8 cellular contexts compared by ENCODE assay signal in the genomic region with DNA sequence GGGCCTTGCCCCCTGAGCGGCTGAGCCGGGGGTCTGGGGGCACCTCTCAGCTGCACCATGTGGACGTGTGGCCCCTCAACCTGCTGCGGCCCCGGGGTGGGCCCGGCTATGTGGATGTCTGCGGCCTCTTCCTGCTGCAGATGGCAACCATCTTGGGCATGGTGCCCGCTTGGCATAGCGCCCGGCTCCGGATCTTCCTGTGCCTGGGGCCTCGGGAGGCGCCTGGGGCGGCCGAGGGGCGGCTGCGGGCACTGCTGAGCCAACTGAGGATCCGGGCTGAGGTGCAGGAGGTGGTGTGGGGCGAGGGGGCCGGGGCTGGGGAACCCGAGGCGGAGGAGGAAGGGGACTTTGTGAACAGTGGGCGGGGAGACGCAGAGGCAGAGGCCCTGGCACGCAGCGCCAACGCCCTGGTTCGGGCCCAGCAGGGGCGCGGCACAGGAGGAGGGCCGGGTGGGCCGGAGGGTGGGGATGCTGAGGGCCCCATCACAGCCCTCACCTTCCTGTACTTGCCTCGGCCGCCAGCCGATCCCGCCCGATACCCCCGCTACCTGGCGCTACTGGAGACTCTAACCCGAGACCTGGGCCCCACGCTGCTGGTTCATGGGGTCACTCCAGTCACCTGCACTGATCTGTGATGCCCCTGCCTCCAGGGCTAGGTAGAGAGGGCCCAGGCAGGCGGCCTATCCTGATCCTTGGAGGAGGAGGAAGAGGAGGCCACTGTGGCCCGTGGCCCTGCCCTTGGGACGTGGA. TPM values are rescaled to one million over a fixed set of nuclear protein-coding genes. Genes with fewer than 3 reads are reported as not detected.
DNase-seq lines count a peak whose midpoint lies in the region; ATAC-seq and TF ChIP-seq lines count a peak whose summit lies in the region.

No MANE protein-coding gene starts in this region.

- H3K9ac ChIP-seq in iPS-15b (ENCODE audit: low read depth, low read length) = peak overlapping the region; percentile 26

- H3K27ac ChIP-seq in spleen = peak overlapping the region in 7 of 8 donors; percentile 7 to 92 (median 86)

- H3K9me3 ChIP-seq in iPS-15b (ENCODE audit: control insufficient read depth, insufficient read depth, low read length) = no peaks in the 10 kb centered on the region
- H3K9me3 ChIP-seq in spleen = no peaks in the 10 kb centered on the region

- no peak for DNase-seq in CD14-positive monocyte (ENCODE audit: low spot score)
- peak; percentile 82 for DNase-seq in M059J (ENCODE audit: low read depth)
- DNase-seq in spleen = peak; percentile 90
- DNase-seq in HuH-7 (ENCODE audit: low spot score) = no peak

- TF ChIP-seq CTCF in CD14-positive monocyte (IDR thresholded peaks at IDR 0.05) (no peak), spleen (IDR thresholded peaks at IDR 0.05 in 8 of 11, conservative IDR thresholded peaks at IDR 0.05 in 3 of 11) (no peak)

- no peak for TF ChIP-seq POLR2A in spleen (IDR thresholded peaks at IDR 0.05)

- peaks cover 2 to 4% (median 2%) of the 10 kb centered on the region in 3 donors for H3K27me3 Mint-ChIP-seq in CD14-positive monocyte (ENCODE audit: low read depth in 3 of 3)
- H3K27me3 Mint-ChIP-seq in activated naive CD4-positive, alpha-beta T cell treated with anti-CD3 and anti-CD28 coated beads, Interleukin-2, amount 50 U/mL, for 24 hours = no peaks in the 10 kb centered on the region

- ATAC-seq in HG02970 (IDR thresholded peaks at IDR 0.05; ENCODE audit: low FRiP score, unreplicated experiment) (no peak), HG03565 (IDR thresholded peaks at IDR 0.05; ENCODE audit: unreplicated experiment) (no peak)

- intact Hi-C loops in CD14-positive monocyte (cut with micrococcal nuclease) = no loop called here
- intact Hi-C loops in spleen (cut with DNase I; ENCODE audit: low total_unique reads) = no loop called here

- H3K9me3 Mint-ChIP-seq in CD14-positive monocyte = no peaks in the 10 kb centered on the region
- no peaks in the 10 kb centered on the region for H3K9me3 Mint-ChIP-seq in activated naive CD4-positive, alpha-beta T cell treated with anti-CD3 and anti-CD28 coated beads, Interleukin-2, amount 50 U/mL, for 24 hours

- H3K4me1 ChIP-seq in iPS-15b (ENCODE audit: control insufficient read depth, insufficient read depth, low read length) = peaks cover 4% of the 10 kb centered on the region
- H3K4me1 ChIP-seq in spleen = peaks cover 25 to 69% (median 53%) of the 10 kb centered on the region in 6 donors

- H3K36me3 ChIP-seq in iPS-15b (ENCODE audit: control insufficient read depth, insufficient read depth, low read length) (peaks cover 41% of the 10 kb centered on the region), spleen (peaks cover 0 to 63% (median 24%) of the 10 kb centered on the region in 6 donors)

- 30 to 64% (median 38%) methylated on average over 30 to 44 of the region's 44 CpGs for WGBS in spleen, 5 donors

- H3K4me3 ChIP-seq in iPS-15b (ENCODE audit: low read depth, low read length) (no peak overlapping the region), spleen (peak overlapping the region in 6 of 8 donors; percentile 9 to 76 (median 46))

- H3K27me3 ChIP-seq in iPS-15b (ENCODE audit: control insufficient read depth, insufficient read depth, low read length) (no peaks in the 10 kb centered on the region), spleen (replicated peaks in 1 of 7) (peaks cover 0 to 10% (median 0%) of the 10 kb centered on the region in 7 donors)

- peaks cover 44 to 45% of the 10 kb centered on the region in 2 donors for H3K36me3 Mint-ChIP-seq in CD14-positive monocyte
- H3K36me3 Mint-ChIP-seq in activated naive CD4-positive, alpha-beta T cell treated with anti-CD3 and anti-CD28 coated beads, Interleukin-2, amount 50 U/mL, for 24 hours = peaks cover 4% of the 10 kb centered on the region

- peak overlapping the region in 4 of 7 donors; percentile 6 to 36 (median 19) for H3K27ac Mint-ChIP-seq in CD14-positive monocyte
- peak overlapping the region; percentile 41 for H3K27ac Mint-ChIP-seq in activated naive CD4-positive, alpha-beta T cell treated with anti-CD3 and anti-CD28 coated beads, Interleukin-2, amount 50 U/mL, for 24 hours

- H3K4me1 Mint-ChIP-seq in CD14-positive monocyte = peaks cover 43% of the 10 kb centered on the region
- peaks cover 15% of the 10 kb centered on the region for H3K4me1 Mint-ChIP-seq in activated naive CD4-positive, alpha-beta T cell treated with anti-CD3 and anti-CD28 coated beads, Interleukin-2, amount 50 U/mL, for 24 hours

- peak overlapping the region; percentile 83 to 94 for H3K4me3 Mint-ChIP-seq in CD14-positive monocyte
- peak overlapping the region; percentile 91 for H3K4me3 Mint-ChIP-seq in activated naive CD4-positive, alpha-beta T cell treated with anti-CD3 and anti-CD28 coated beads, Interleukin-2, amount 50 U/mL, for 24 hours

RNA-seq across cellular contexts. Expression of a gene that starts 1.0 kb away (rescaled TPM):
- 1 to 10 TPM; 1.9 to 5.9 TPM for polyA plus RNA-seq in CD14-positive monocyte
- 80.1 and 106 TPM in 2 replicates for total RNA-seq in M059J (2014; rRNA removed; shearing (Covaris generic))
- 10 to 100 TPM; 17.6 to 30.2 (median 22.2) TPM for total RNA-seq in spleen
- 10 to 100 TPM; 12.4 to 22.4 (median 14.8) TPM for polyA plus RNA-seq in spleen

RNA-seq across cellular contexts. Expression of a gene that starts 8.8 kb away (rescaled TPM):
- polyA plus RNA-seq in CD14-positive monocyte (10 to 100 TPM; 26.9 to 29.6 TPM), spleen (100 to 1,000 TPM in 1 of 3 donors, 10 to 100 TPM in 2; 54.7 to 104 (median 92.6) TPM)
- total RNA-seq in M059J (2014; rRNA removed; shearing (Covaris generic)) = 50.8 and 73.9 TPM in 2 replicates
- total RNA-seq in spleen = 100 to 1,000 TPM in 4 of 7 donors, 10 to 100 TPM in 3; 67.0 to 160 (median 132) TPM

RNA-seq across cellular contexts. Expression of a gene that starts 13.6 kb away (rescaled TPM):
- 10 to 100 TPM; 18.8 to 19.3 TPM for polyA plus RNA-seq in CD14-positive monocyte
- 6.2 and 17.2 TPM in 2 replicates for total RNA-seq in M059J (2014; rRNA removed; shearing (Covaris generic))
- total RNA-seq in spleen = 100 to 1,000 TPM in 1 of 7 donors, 10 to 100 TPM in 6; 34.4 to 109 (median 55.7) TPM
- 10 to 100 TPM; 17.0 to 48.4 (median 39.3) TPM for polyA plus RNA-seq in spleen

RNA-seq across cellular contexts. Expression of a gene that starts 23.4 kb away (rescaled TPM):
- polyA plus RNA-seq in CD14-positive monocyte = under 1 TPM; 0.57 to 0.76 TPM
- total RNA-seq in M059J (2014; rRNA removed; shearing (Covaris generic)) = 0.91 and 1.3 TPM in 2 replicates
- 1 to 10 TPM; 1.3 to 5.6 (median 2.8) TPM for total RNA-seq in spleen
- 1 to 10 TPM; 4.2 to 6.9 (median 5.1) TPM for polyA plus RNA-seq in spleen

RNA-seq across cellular contexts. Expression of a gene that starts 29.5 kb away (rescaled TPM):
- polyA plus RNA-seq in CD14-positive monocyte = not detected
- not detected in 2 replicates for total RNA-seq in M059J (2014; rRNA removed; shearing (Covaris generic))
- total RNA-seq in spleen = 10 to 100 TPM in 1 of 7 donors, 1 to 10 TPM in 6; 2.1 to 10.8 (median 4.4) TPM
- polyA plus RNA-seq in spleen = 1 to 10 TPM; 2.0 to 3.7 (median 3.1) TPM

Comparison
In these comparisons a context has a peak if more than half of its experiments do, and no peak if none do; other contexts are left out.
1. DNase-seq: peak in M059J (single experiment) and spleen (single experiment); none in CD14-positive monocyte (single experiment) and HuH-7 (single experiment).